In the genomic region with DNA sequence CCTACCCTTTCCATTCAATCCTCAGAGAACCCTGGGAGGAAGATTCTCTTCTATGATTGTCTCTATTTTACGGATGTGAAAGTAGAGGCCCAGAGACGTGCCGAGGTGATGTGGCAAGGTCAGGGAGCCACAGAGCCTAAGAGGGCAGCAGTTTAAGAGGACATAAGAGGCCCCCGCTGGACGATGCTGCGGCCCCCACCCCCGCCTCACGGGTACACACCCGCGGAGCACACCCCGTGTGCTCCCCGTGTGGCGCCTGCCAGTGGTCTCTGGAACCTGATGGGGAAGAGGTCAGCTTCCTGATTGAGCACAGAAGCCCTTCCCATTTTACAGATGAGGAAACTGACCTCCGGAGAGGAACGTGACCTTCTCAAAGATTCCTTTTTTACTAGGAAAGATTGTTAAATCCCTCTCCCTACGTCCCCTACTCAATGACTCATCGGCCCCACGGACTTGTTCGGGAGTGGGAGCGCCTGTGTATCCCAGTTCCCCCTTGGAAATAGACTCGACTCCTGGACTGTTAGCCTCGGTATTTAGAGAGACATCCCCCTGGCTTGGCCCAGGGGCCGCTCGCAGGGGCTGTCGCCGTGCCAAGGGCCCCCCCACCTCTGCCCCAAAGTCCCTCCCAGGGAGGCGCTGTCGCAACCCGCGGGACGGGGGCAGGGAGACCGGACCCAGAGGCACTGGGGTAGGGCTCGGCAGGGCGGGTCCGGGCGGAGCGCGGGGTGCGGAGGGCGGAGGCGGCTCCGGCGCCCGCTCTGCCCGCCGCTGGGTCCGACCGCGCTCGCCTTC, we compare ENCODE assay signal across 9 cellular contexts. TPM values are rescaled to one million over a fixed set of nuclear protein-coding genes. Genes with fewer than 3 reads are reported as not detected.
A peak's percentile ranks its signal among the peaks of the same experiment; 100 is the strongest.
DNase-seq lines count a peak whose midpoint lies in the region; ATAC-seq, FAIRE-seq and TF ChIP-seq lines count a peak whose summit lies in the region.
"Had no signal": no experiment of that assay in that cellular context is flagged by ENCODE, and none has a peak within 500 bp of the region (broad histone marks: within the 10 kb centered on the region; RNA-seq: fewer than 3 reads in every experiment).

A gene with protein sequence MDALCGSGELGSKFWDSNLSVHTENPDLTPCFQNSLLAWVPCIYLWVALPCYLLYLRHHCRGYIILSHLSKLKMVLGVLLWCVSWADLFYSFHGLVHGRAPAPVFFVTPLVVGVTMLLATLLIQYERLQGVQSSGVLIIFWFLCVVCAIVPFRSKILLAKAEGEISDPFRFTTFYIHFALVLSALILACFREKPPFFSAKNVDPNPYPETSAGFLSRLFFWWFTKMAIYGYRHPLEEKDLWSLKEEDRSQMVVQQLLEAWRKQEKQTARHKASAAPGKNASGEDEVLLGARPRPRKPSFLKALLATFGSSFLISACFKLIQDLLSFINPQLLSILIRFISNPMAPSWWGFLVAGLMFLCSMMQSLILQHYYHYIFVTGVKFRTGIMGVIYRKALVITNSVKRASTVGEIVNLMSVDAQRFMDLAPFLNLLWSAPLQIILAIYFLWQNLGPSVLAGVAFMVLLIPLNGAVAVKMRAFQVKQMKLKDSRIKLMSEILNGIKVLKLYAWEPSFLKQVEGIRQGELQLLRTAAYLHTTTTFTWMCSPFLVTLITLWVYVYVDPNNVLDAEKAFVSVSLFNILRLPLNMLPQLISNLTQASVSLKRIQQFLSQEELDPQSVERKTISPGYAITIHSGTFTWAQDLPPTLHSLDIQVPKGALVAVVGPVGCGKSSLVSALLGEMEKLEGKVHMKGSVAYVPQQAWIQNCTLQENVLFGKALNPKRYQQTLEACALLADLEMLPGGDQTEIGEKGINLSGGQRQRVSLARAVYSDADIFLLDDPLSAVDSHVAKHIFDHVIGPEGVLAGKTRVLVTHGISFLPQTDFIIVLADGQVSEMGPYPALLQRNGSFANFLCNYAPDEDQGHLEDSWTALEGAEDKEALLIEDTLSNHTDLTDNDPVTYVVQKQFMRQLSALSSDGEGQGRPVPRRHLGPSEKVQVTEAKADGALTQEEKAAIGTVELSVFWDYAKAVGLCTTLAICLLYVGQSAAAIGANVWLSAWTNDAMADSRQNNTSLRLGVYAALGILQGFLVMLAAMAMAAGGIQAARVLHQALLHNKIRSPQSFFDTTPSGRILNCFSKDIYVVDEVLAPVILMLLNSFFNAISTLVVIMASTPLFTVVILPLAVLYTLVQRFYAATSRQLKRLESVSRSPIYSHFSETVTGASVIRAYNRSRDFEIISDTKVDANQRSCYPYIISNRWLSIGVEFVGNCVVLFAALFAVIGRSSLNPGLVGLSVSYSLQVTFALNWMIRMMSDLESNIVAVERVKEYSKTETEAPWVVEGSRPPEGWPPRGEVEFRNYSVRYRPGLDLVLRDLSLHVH (N-terminal part only) (plus strand): TSS at position 759 of the 792 bp plus-strand sequence. CDS start 56 bp downstream, outside the sequence.

- H3K27ac ChIP-seq in HepG2 (ENCODE audit: extremely low read length, insufficient read depth, low read length) (peak within 1 kb of the TSS; percentile 73), tibial artery (peak within 1 kb of the TSS; percentile 53 to 54)
- H3K27ac ChIP-seq in CD4-positive, alpha-beta T cell (ENCODE audit: low read depth, low read length): no peak within 1 kb of the TSS

- H3K9ac ChIP-seq in HepG2 (ENCODE audit: insufficient read depth, low read depth, low read length): peak within 1 kb of the TSS; percentile 70

- H3K27me3 Mint-ChIP-seq in T-helper 2 cell treated with Interferon-gamma antibody and Interleukin-4, amounts not matched to agents 5 μg/mL and 100 μg/mL, for 36 hours (ENCODE audit: low read depth): peaks cover 75% of the 10 kb centered on the region
- H3K27me3 Mint-ChIP-seq in CD4-positive, alpha-beta T cell: peaks cover 91% of the 10 kb centered on the region

- peaks cover 94% of the 10 kb centered on the region for H3K4me1 ChIP-seq in HepG2 (ENCODE audit: insufficient read depth, low read length)
- peaks cover 0 to 57% (median 43%) of the 10 kb centered on the region in 4 donors for H3K4me1 ChIP-seq in tibial artery

- ATAC-seq in Right ventricle myocardium inferior (peak; percentile 42), HepG2 (peak; percentile 57), HG02870 (IDR thresholded peaks at IDR 0.05; ENCODE audit: unreplicated experiment) (no peak)
- no peak for ATAC-seq in CD4-positive, alpha-beta T cell (ENCODE audit: poor library complexity)

- H3K9me3 Mint-ChIP-seq in T-helper 2 cell treated with Interferon-gamma antibody and Interleukin-4, amounts not matched to agents 5 μg/mL and 100 μg/mL, for 36 hours: no peaks in the 10 kb centered on the region
- H3K9me3 Mint-ChIP-seq in CD4-positive, alpha-beta T cell: no peaks in the 10 kb centered on the region
- H3K9me3 Mint-ChIP-seq: stimulated activated naive B cell treated with anti-CD40 and anti-IgM and Interleukin-4, amounts not matched to agents 10 μg/mL and 1 μg/mL and 100 μg/mL, for 72 hours had no signal

- FAIRE-seq in bronchial epithelial cell (lab: Jason Lieb, UNC): no peak
- no peak for FAIRE-seq in HepG2 (lab: Jason Lieb, UNC)

- H3K36me3 Mint-ChIP-seq in T-helper 2 cell treated with Interferon-gamma antibody and Interleukin-4, amounts not matched to agents 5 μg/mL and 100 μg/mL, for 36 hours (ENCODE audit: low read depth): no peaks in the 10 kb centered on the region
- H3K36me3 Mint-ChIP-seq in CD4-positive, alpha-beta T cell (ENCODE audit: low read depth): no peaks in the 10 kb centered on the region
- H3K36me3 Mint-ChIP-seq: stimulated activated naive B cell treated with anti-CD40 and anti-IgM and Interleukin-4, amounts not matched to agents 10 μg/mL and 1 μg/mL and 100 μg/mL, for 72 hours had no signal

- 8% methylated on average over 30 of the region's 50 CpGs for WGBS in HepG2 (ENCODE audit: low lambda C conversion rate)

- DNase-seq in Right ventricle myocardium inferior (ENCODE audit: missing footprints) (peak; percentile 75), cardiac septum (ENCODE audit: low spot score) (no peak), bronchial epithelial cell (ENCODE audit: low read depth) (no peak), HepG2 (ENCODE audit: low spot score) (peak; percentile 56), tibial artery (peak; percentile 67 to 83)
- DNase-seq in T-helper 2 cell treated with Interferon-gamma antibody and Interleukin-4, amounts not matched to agents 5 μg/mL and 100 μg/mL, for 36 hours (ENCODE audit: low spot score): no peak
- no peak for DNase-seq in CD4-positive, alpha-beta T cell
- DNase-seq: stimulated activated naive B cell treated with anti-CD40 and anti-IgM and Interleukin-4, amounts not matched to agents 10 μg/mL and 1 μg/mL and 100 μg/mL, for 72 hours had no signal

- H3K27ac Mint-ChIP-seq in T-helper 2 cell treated with Interferon-gamma antibody and Interleukin-4, amounts not matched to agents 5 μg/mL and 100 μg/mL, for 36 hours: no peak within 1 kb of the TSS
- no peak within 1 kb of the TSS for H3K27ac Mint-ChIP-seq in CD4-positive, alpha-beta T cell
- H3K27ac Mint-ChIP-seq: stimulated activated naive B cell treated with anti-CD40 and anti-IgM and Interleukin-4, amounts not matched to agents 10 μg/mL and 1 μg/mL and 100 μg/mL, for 72 hours had no signal

- H3K4me1 Mint-ChIP-seq in T-helper 2 cell treated with Interferon-gamma antibody and Interleukin-4, amounts not matched to agents 5 μg/mL and 100 μg/mL, for 36 hours (ENCODE audit: low read depth): no peaks in the 10 kb centered on the region
- H3K4me1 Mint-ChIP-seq in CD4-positive, alpha-beta T cell (ENCODE audit: low read depth): peaks cover 9% of the 10 kb centered on the region

- intact Hi-C loops in Right ventricle myocardium inferior (cut with DNase I): no loop called here
- intact Hi-C loops in cardiac septum (cut with DNase I): no loop called here
- intact Hi-C loops in HepG2 (cut with micrococcal nuclease; ENCODE audit: unreplicated experiment): loop anchor here (2.0 kb wide), 1 partner anchor 52 kb away; no protein-coding TSS in a partner anchor
- intact Hi-C loops in tibial artery (cut with DNase I; ENCODE audit: low total_unique reads): loop anchor here (10.0 kb wide), 1 partner anchor 50 kb away; no protein-coding TSS in a partner anchor
- intact Hi-C loops in CD4-positive, alpha-beta T cell (cut with DNase I, micrococcal nuclease): loop anchor here (5.0 kb wide), 2 partner anchors 63 to 73 kb away; a partner anchor contains a TSS

- TF ChIP-seq POLR2A in HepG2 (IDR thresholded peaks at IDR 0.05; ENCODE audit: insufficient read depth in 1 of 2, low read depth in 2 of 2, low read length in 2 of 2): peak; percentile 28 to 55; a peak in 3 of 4 replicates

- BruUV-seq in HepG2 (replicated peaks; lab: Mats Ljungman, UMichigan): no TSS peak

- in situ Hi-C loops in HepG2 (cut with HindIII; ENCODE audit: extremely low pct_ligation_motif_present, low pct_unique_long_range_greater_than_20kb): no loop called here

- peak within 1 kb of the TSS; percentile 87 for H3K4me2 ChIP-seq in HepG2 (ENCODE audit: low read depth, low read length)

- TF ChIP-seq EP300 in HepG2 (IDR thresholded peaks at IDR 0.05; ENCODE audit: low read depth in 2 of 2, low read length in 2 of 2) (peak in 1 of 2 experiments; percentile 66; a peak in 1 of 4 replicates), HepG2 (CRISPR knock-in tag; IDR thresholded peaks at IDR 0.05; ENCODE audit: borderline replicate concordance) (peak; percentile 54)

- peak within 1 kb of the TSS; percentile 47 for H3K4me3 ChIP-seq in bronchial epithelial cell (ENCODE audit: low read depth, low read length)
- peak within 1 kb of the TSS; percentile 71 to 82 (median 76) for H3K4me3 ChIP-seq in HepG2 (replicated peaks in 1 of 3; ENCODE audit: insufficient read depth in 1 of 3, low read depth in 2 of 3, low read length in 3 of 3)
- H3K4me3 ChIP-seq in tibial artery: peak within 1 kb of the TSS; percentile 54 to 68

- TF ChIP-seq RAD21 in HepG2 (CRISPR knock-in tag; IDR thresholded peaks at IDR 0.05): no peak

- H3K9me3 ChIP-seq in HepG2 (ENCODE audit: low read length): no peaks in the 10 kb centered on the region
- no peaks in the 10 kb centered on the region for H3K9me3 ChIP-seq in tibial artery
- H3K9me3 ChIP-seq in CD4-positive, alpha-beta T cell (ENCODE audit: control insufficient read depth, low read length): no peaks in the 10 kb centered on the region

- POLR2A ChIA-PET in HepG2 (lab: Yijun Ruan, JAX): interaction anchor here (7.2 to 19.8 kb wide), 3 partner anchors 7 to 54 kb away, joined by 58 to 839 read pairs (median 88); no protein-coding TSS in a partner anchor
- POLR2A ChIA-PET in CD4-positive, alpha-beta T cell (lab: Charles Lee): no interaction called here

- no peaks in the 10 kb centered on the region for H4K20me1 ChIP-seq in HepG2 (ENCODE audit: insufficient read depth, low read length)

- H3K79me2 ChIP-seq in HepG2 (ENCODE audit: insufficient read depth, low read length): peaks cover 9% of the 10 kb centered on the region

- no peak within 1 kb of the TSS for H2AFZ ChIP-seq in HepG2 (ENCODE audit: low read length)

- H3K36me3 ChIP-seq in bronchial epithelial cell (ENCODE audit: control insufficient read depth, insufficient read depth, low read length) (no peaks in the 10 kb centered on the region), HepG2 (replicated peaks in 1 of 2; ENCODE audit: control insufficient read depth in 1 of 2, insufficient read depth in 2 of 2, low read length in 2 of 2) (no peaks in the 10 kb centered on the region), tibial artery (no peaks in the 10 kb centered on the region)

- H3K27me3 ChIP-seq in bronchial epithelial cell (ENCODE audit: control insufficient read depth, insufficient read depth, low read length) (no peaks in the 10 kb centered on the region), HepG2 (ENCODE audit: control insufficient read depth in 1 of 2, insufficient read depth in 2 of 2, low read length in 2 of 2) (peaks cover 0 to 19% of the 10 kb centered on the region in 2 experiments; a peak in 2 of 5 replicates), tibial artery (peaks cover 0 to 9% of the 10 kb centered on the region in 2 donors)
- H3K27me3 ChIP-seq in CD4-positive, alpha-beta T cell (ENCODE audit: control insufficient read depth, insufficient read depth, low read length): peaks cover 78% of the 10 kb centered on the region

- TF ChIP-seq CTCF in bronchial epithelial cell (IDR thresholded peaks at IDR 0.05; ENCODE audit: insufficient read depth, low read length, severe bottlenecking) (no peak), HepG2 (CRISPR knock-in tag; IDR thresholded peaks at IDR 0.05) (peak; percentile 44), tibial artery (IDR thresholded peaks at IDR 0.05) (no peak)
- TF ChIP-seq CTCF in CD4-positive, alpha-beta T cell (IDR thresholded peaks at IDR 0.05): no peak

- CTCF ChIA-PET in HepG2 (lab: Yijun Ruan, JAX; ENCODE audit: low intra/inter-chr PET ratio, low total read pairs): interaction anchor here (0.5 to 1.9 kb wide), 2 partner anchors 60 to 69 kb away, joined by 3 to 9 read pairs; no protein-coding TSS in a partner anchor
- CTCF ChIA-PET in CD4-positive, alpha-beta T cell (lab: Charles Lee): no interaction called here

- H3K4me3 Mint-ChIP-seq in T-helper 2 cell treated with Interferon-gamma antibody and Interleukin-4, amounts not matched to agents 5 μg/mL and 100 μg/mL, for 36 hours: no peak within 1 kb of the TSS
- H3K4me3 Mint-ChIP-seq in CD4-positive, alpha-beta T cell: no peak within 1 kb of the TSS
- H3K4me3 Mint-ChIP-seq: stimulated activated naive B cell treated with anti-CD40 and anti-IgM and Interleukin-4, amounts not matched to agents 10 μg/mL and 1 μg/mL and 100 μg/mL, for 72 hours had no signal

RNA-seq across cellular contexts. Expression of the gene that starts here (rescaled TPM):
- total RNA-seq in Right ventricle myocardium inferior (0.68 TPM), cardiac septum (1.9 TPM), bronchial epithelial cell (17.0 and 33.2 TPM in 2 replicates), HepG2 (2016; rRNA removed; fragmentation: Illumina TruSeq; extraction: Trizol) (18.0 and 25.2 TPM in 2 replicates)
- total RNA-seq in HepG2 (2016; cell fraction: cytosol; rRNA removed; fragmentation: Illumina TruSeq; extraction: Trizol; ENCODE audit: low read depth): 13.3 and 13.8 TPM in 2 replicates
- 14.4 and 28.1 TPM in 2 replicates for total RNA-seq in HepG2 (2016; cell fraction: insoluble cytoplasmic fraction; rRNA removed; fragmentation: Illumina TruSeq; extraction: Trizol)
- 23.1 and 25.2 TPM in 2 replicates for total RNA-seq in HepG2 (2016; cell fraction: membrane; rRNA removed; fragmentation: Illumina TruSeq; extraction: Trizol)
- 38.6 and 38.7 TPM in 2 replicates for total RNA-seq in HepG2 (2016; cell fraction: nucleus; rRNA removed; fragmentation: Illumina TruSeq; extraction: Trizol)
- 50.5 and 50.7 TPM in 2 replicates for polyA plus RNA-seq in HepG2 (2011; rRNA removed)
- polyA plus RNA-seq in HepG2 (2011; cell fraction: cytosol; rRNA removed): 19.0 and 24.0 TPM in 2 replicates
- 331 and 391 TPM in 2 replicates for polyA plus RNA-seq in HepG2 (2011; cell fraction: nucleus; rRNA removed)
- polyA plus RNA-seq in HepG2 (2012): 15.7 and 38.4 TPM in 2 replicates
- 15.1 and 15.9 TPM in 2 replicates for polyA plus RNA-seq in HepG2 (2016; cell fraction: cytosol; fragmentation: Illumina TruSeq; extraction: Trizol; ENCODE audit: low read depth)
- polyA plus RNA-seq in HepG2 (2016; cell fraction: insoluble cytoplasmic fraction; fragmentation: Illumina TruSeq; extraction: Trizol; ENCODE audit: low read depth): 17.3 and 21.5 TPM in 2 replicates
- 23.7 and 24.5 TPM in 2 replicates for polyA plus RNA-seq in HepG2 (2016; cell fraction: membrane; fragmentation: Illumina TruSeq; extraction: Trizol; ENCODE audit: low read depth)
- polyA plus RNA-seq in HepG2 (2016; cell fraction: nucleus; fragmentation: Illumina TruSeq; extraction: Trizol; ENCODE audit: insufficient read depth, low read depth): 84.3 and 87.4 TPM in 2 replicates
- 73.4 and 78.1 TPM in 2 replicates for polyA minus RNA-seq in HepG2 (2011; rRNA and poly(A)+ RNA removed; ENCODE audit: low replicate concordance)
- 10.9 and 17.8 TPM in 2 replicates for polyA minus RNA-seq in HepG2 (2011; cell fraction: cytosol; rRNA and poly(A)+ RNA removed)
- polyA minus RNA-seq in HepG2 (2011; cell fraction: nucleus; rRNA and poly(A)+ RNA removed): 61.9 and 63.1 TPM in 2 replicates
- under 1 TPM in 1 of 2 experiments, not detected in 1; 0.19 TPM for total RNA-seq in CD4-positive, alpha-beta T cell

Comparison
In these comparisons a context has a peak if more than half of its experiments do, and no peak if none do; other contexts are left out.
1. Peak in DNase-seq and ATAC-seq in Right ventricle myocardium inferior; RNA of the gene not detected or under 1 TPM.
2. DNase-seq: peak in HepG2 (single experiment) and tibial artery (2 of 2); none in cardiac septum (single experiment), bronchial epithelial cell (single experiment), T-helper 2 cell treated with Interferon-gamma antibody and Interleukin-4, amounts not matched to agents 5 μg/mL and 100 μg/mL, for 36 hours (single experiment) and CD4-positive, alpha-beta T cell (0 of 10).
3. intact Hi-C loops: an anchor here in HepG2 (2.0 kb wide), tibial artery (10.0 kb wide) and CD4-positive, alpha-beta T cell (5.0 kb wide); none called in Right ventricle myocardium inferior and cardiac septum.
4. Peak in every context shown above with its lines, with median percentiles within 50 percentile points of each other: H3K4me3 ChIP-seq.